ENCODE assay signal across 1 cellular context in the genomic region with DNA sequence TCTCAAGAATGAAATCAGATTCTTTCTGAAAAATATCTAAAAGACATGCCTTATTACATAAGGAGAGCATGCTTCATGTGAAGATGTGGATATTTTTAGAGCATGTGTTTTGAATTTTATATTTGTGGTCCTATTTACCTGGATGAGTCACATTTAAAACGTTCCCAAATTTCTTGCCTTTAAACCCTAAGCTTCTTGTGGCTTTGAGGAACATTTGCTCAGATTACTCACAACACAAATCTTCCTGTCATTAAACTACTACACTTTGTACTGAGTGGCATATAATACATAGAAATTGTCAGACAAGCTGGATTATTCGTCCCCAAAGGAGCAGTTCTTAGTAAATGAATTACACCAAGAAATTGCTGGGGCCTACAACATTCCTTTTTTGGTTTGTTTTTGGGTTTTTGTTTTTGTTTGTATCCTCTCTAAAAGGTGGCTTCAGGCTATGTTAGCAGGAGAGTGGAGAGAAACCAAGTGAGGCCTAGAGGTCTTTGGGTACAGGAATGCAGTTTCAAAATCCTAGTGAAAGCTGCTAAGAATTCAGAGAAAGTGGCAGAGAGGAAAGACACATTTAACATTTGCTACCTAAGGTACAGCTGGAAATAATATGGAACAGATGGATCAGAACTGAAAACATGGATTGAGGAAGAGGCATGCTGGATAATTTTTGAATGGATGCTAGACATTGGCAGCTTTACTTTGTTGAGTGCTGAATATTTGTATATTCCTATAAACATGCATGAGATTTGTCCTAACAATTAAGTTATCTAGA.
TF ChIP-seq lines count a peak whose summit lies in the region.

No MANE protein-coding gene starts in this region.

TF ChIP-seq in SK-N-SH, 30 proteins besides CTCF, POLR2A, EP300 and RAD21 (continued from another document):
- TF ChIP-seq, protein P1, sequence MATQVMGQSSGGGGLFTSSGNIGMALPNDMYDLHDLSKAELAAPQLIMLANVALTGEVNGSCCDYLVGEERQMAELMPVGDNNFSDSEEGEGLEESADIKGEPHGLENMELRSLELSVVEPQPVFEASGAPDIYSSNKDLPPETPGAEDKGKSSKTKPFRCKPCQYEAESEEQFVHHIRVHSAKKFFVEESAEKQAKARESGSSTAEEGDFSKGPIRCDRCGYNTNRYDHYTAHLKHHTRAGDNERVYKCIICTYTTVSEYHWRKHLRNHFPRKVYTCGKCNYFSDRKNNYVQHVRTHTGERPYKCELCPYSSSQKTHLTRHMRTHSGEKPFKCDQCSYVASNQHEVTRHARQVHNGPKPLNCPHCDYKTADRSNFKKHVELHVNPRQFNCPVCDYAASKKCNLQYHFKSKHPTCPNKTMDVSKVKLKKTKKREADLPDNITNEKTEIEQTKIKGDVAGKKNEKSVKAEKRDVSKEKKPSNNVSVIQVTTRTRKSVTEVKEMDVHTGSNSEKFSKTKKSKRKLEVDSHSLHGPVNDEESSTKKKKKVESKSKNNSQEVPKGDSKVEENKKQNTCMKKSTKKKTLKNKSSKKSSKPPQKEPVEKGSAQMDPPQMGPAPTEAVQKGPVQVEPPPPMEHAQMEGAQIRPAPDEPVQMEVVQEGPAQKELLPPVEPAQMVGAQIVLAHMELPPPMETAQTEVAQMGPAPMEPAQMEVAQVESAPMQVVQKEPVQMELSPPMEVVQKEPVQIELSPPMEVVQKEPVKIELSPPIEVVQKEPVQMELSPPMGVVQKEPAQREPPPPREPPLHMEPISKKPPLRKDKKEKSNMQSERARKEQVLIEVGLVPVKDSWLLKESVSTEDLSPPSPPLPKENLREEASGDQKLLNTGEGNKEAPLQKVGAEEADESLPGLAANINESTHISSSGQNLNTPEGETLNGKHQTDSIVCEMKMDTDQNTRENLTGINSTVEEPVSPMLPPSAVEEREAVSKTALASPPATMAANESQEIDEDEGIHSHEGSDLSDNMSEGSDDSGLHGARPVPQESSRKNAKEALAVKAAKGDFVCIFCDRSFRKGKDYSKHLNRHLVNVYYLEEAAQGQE (IDR thresholded peaks at IDR 0.05; ENCODE audit: low read depth, low read length): no peak
- TF ChIP-seq, protein P2, sequence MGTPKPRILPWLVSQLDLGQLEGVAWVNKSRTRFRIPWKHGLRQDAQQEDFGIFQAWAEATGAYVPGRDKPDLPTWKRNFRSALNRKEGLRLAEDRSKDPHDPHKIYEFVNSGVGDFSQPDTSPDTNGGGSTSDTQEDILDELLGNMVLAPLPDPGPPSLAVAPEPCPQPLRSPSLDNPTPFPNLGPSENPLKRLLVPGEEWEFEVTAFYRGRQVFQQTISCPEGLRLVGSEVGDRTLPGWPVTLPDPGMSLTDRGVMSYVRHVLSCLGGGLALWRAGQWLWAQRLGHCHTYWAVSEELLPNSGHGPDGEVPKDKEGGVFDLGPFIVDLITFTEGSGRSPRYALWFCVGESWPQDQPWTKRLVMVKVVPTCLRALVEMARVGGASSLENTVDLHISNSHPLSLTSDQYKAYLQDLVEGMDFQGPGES (IDR thresholded peaks at IDR 0.05; ENCODE audit: low read depth, low read length): no peak
- no peak for TF ChIP-seq CHD2 (IDR thresholded peaks at IDR 0.05; ENCODE audit: low read length, partially characterized antibody)
- TF ChIP-seq, protein P3, sequence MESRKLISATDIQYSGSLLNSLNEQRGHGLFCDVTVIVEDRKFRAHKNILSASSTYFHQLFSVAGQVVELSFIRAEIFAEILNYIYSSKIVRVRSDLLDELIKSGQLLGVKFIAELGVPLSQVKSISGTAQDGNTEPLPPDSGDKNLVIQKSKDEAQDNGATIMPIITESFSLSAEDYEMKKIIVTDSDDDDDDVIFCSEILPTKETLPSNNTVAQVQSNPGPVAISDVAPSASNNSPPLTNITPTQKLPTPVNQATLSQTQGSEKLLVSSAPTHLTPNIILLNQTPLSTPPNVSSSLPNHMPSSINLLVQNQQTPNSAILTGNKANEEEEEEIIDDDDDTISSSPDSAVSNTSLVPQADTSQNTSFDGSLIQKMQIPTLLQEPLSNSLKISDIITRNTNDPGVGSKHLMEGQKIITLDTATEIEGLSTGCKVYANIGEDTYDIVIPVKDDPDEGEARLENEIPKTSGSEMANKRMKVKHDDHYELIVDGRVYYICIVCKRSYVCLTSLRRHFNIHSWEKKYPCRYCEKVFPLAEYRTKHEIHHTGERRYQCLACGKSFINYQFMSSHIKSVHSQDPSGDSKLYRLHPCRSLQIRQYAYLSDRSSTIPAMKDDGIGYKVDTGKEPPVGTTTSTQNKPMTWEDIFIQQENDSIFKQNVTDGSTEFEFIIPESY (IDR thresholded peaks at IDR 0.05; ENCODE audit: borderline replicate concordance, low read depth): no peak
- TF ChIP-seq TCF12 (IDR thresholded peaks at IDR 0.05): peak; percentile 49
- no peak for TF ChIP-seq TEAD4 (IDR thresholded peaks at IDR 0.05; ENCODE audit: borderline replicate concordance, insufficient read depth)
- peak; percentile 32; the same call in 1 of the 2 replicates for TF ChIP-seq FOSL2 (IDR thresholded peaks at IDR 0.05; ENCODE audit: borderline replicate concordance, low read depth)
- TF ChIP-seq, protein P4, sequence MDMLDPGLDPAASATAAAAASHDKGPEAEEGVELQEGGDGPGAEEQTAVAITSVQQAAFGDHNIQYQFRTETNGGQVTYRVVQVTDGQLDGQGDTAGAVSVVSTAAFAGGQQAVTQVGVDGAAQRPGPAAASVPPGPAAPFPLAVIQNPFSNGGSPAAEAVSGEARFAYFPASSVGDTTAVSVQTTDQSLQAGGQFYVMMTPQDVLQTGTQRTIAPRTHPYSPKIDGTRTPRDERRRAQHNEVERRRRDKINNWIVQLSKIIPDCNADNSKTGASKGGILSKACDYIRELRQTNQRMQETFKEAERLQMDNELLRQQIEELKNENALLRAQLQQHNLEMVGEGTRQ (IDR thresholded peaks at IDR 0.05; ENCODE audit: borderline replicate concordance, low read depth, low read length): no peak
- TF ChIP-seq, protein P5, sequence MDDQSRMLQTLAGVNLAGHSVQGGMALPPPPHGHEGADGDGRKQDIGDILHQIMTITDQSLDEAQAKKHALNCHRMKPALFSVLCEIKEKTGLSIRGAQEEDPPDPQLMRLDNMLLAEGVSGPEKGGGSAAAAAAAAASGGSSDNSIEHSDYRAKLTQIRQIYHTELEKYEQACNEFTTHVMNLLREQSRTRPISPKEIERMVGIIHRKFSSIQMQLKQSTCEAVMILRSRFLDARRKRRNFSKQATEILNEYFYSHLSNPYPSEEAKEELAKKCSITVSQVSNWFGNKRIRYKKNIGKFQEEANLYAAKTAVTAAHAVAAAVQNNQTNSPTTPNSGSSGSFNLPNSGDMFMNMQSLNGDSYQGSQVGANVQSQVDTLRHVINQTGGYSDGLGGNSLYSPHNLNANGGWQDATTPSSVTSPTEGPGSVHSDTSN (IDR thresholded peaks at IDR 0.05): peak; percentile 44; the same call in 1 of the 2 replicates
- TF ChIP-seq JUND (IDR thresholded peaks at IDR 0.05): no peak
- TF ChIP-seq YY1 (IDR thresholded peaks at IDR 0.05; ENCODE audit: low read depth): no peak
- TF ChIP-seq RCOR1 (IDR thresholded peaks at IDR 0.05; ENCODE audit: low read length): no peak
- no peak for TF ChIP-seq FOXJ3 (CRISPR knock-in tag; IDR thresholded peaks at IDR 0.05)
